ENCODE assay signal across 16 cellular contexts in genomic region chr10:29583674-29584073, GRCh38. TPM values are rescaled to one million over a fixed set of nuclear protein-coding genes. Genes with fewer than 3 reads are reported as not detected.
DNase-seq lines count a peak whose midpoint lies in the region; ATAC-seq and TF ChIP-seq lines count a peak whose summit lies in the region.
"Had no signal": no experiment of that assay in that cellular context is flagged by ENCODE, and none has a peak within 500 bp of the region (broad histone marks: within the 10 kb centered on the region; RNA-seq: fewer than 3 reads in every experiment).

No MANE protein-coding gene starts in this region.

- intact Hi-C loops in activated CD4-positive, alpha-beta T cell treated with anti-CD3 and anti-CD28 coated beads for 36 hours (cut with DNase I, micrococcal nuclease): no loop called here
- intact Hi-C loops in gastrocnemius medialis (cut with DNase I; ENCODE audit: low total_unique reads): no loop called here

- no peak overlapping the region for H3K27ac ChIP-seq in foreskin keratinocyte
- H3K27ac ChIP-seq in gastrocnemius medialis: peak overlapping the region; percentile 95 to 96 (median 96)

- H3K36me3 Mint-ChIP-seq in activated CD4-positive, alpha-beta T cell treated with anti-CD3 and anti-CD28 coated beads for 36 hours (ENCODE audit: low read depth): peaks cover 5% of the 10 kb centered on the region
- no peaks in the 10 kb centered on the region for H3K36me3 Mint-ChIP-seq in activated CD4-positive, alpha-beta T cell treated with anti-CD3 and anti-CD28 coated beads, Interleukin-2, amount 10 ng/mL, durations not matched to agents 7 days and 5 days (ENCODE audit: low read depth)
- H3K36me3 Mint-ChIP-seq in T-helper 17 cell (ENCODE audit: low read depth): peaks cover 3% of the 10 kb centered on the region

- POLR2A ChIA-PET in activated CD4-positive, alpha-beta T cell treated with anti-CD3 and anti-CD28 coated beads for 36 hours (lab: Charles Lee): no interaction called here
- POLR2A ChIA-PET in activated CD4-positive, alpha-beta T cell treated with anti-CD3 and anti-CD28 coated beads, Interleukin-2, amount 10 ng/mL, durations not matched to agents 7 days and 5 days (lab: Charles Lee): no interaction called here

- H3K36me3 ChIP-seq in gastrocnemius medialis: no peaks in the 10 kb centered on the region

- CTCF ChIA-PET in activated CD4-positive, alpha-beta T cell treated with anti-CD3 and anti-CD28 coated beads for 36 hours (lab: Charles Lee): no interaction called here
- CTCF ChIA-PET in activated CD4-positive, alpha-beta T cell treated with anti-CD3 and anti-CD28 coated beads, Interleukin-2, amount 10 ng/mL, durations not matched to agents 7 days and 5 days (lab: Charles Lee): interaction anchor here (0.6 kb wide), 1 partner anchor 406 kb away, joined by 3 read pairs; no protein-coding TSS in a partner anchor

- TF ChIP-seq CTCF in foreskin keratinocyte (conservative IDR thresholded peaks at IDR 0.05): no peak
- TF ChIP-seq CTCF in gastrocnemius medialis (IDR thresholded peaks at IDR 0.05 in 4 of 5, conservative IDR thresholded peaks at IDR 0.05 in 1 of 5): no peak
- TF ChIP-seq CTCF in GM13976 (IDR thresholded peaks at IDR 0.05; ENCODE audit: borderline replicate concordance, control extremely low read depth, extremely low read depth, insufficient read depth, missing control alignments): no peak

- peak overlapping the region in 1 of 4 donors; percentile 15 for H3K4me3 ChIP-seq in gastrocnemius medialis

- no peaks in the 10 kb centered on the region for H3K27me3 Mint-ChIP-seq in activated CD4-positive, alpha-beta T cell treated with anti-CD3 and anti-CD28 coated beads for 36 hours
- no peaks in the 10 kb centered on the region for H3K27me3 Mint-ChIP-seq in activated CD4-positive, alpha-beta T cell treated with anti-CD3 and anti-CD28 coated beads, Interleukin-2, amount 10 ng/mL, durations not matched to agents 7 days and 5 days
- no peaks in the 10 kb centered on the region for H3K27me3 Mint-ChIP-seq in T-helper 17 cell
- H3K27me3 Mint-ChIP-seq: CD4-positive, alpha-beta T cell had no signal

- ATAC-seq in activated CD4-positive, alpha-beta T cell treated with anti-CD3 and anti-CD28 coated beads for 36 hours: peak; percentile 49
- ATAC-seq in T-helper 17 cell (no peak), foreskin keratinocyte (peak; percentile 30), gastrocnemius medialis (no peak), GM21423 (IDR thresholded peaks at IDR 0.05; ENCODE audit: unreplicated experiment) (no peak)

- peaks cover 6% of the 10 kb centered on the region for H3K4me1 ChIP-seq in foreskin keratinocyte
- peaks cover 85 to 86% of the 10 kb centered on the region in 2 donors for H3K4me1 ChIP-seq in gastrocnemius medialis

- H3K4me1 Mint-ChIP-seq in activated CD4-positive, alpha-beta T cell treated with anti-CD3 and anti-CD28 coated beads for 36 hours: peaks cover 15% of the 10 kb centered on the region
- H3K4me1 Mint-ChIP-seq in activated CD4-positive, alpha-beta T cell treated with anti-CD3 and anti-CD28 coated beads, Interleukin-2, amount 10 ng/mL, durations not matched to agents 7 days and 5 days: peaks cover 5% of the 10 kb centered on the region
- peaks cover 14% of the 10 kb centered on the region for H3K4me1 Mint-ChIP-seq in T-helper 17 cell

- H3K9me3 Mint-ChIP-seq in activated CD4-positive, alpha-beta T cell treated with anti-CD3 and anti-CD28 coated beads for 36 hours (ENCODE audit: low read depth): no peaks in the 10 kb centered on the region
- peaks cover 3% of the 10 kb centered on the region for H3K9me3 Mint-ChIP-seq in activated CD4-positive, alpha-beta T cell treated with anti-CD3 and anti-CD28 coated beads, Interleukin-2, amount 10 ng/mL, durations not matched to agents 7 days and 5 days
- H3K9me3 Mint-ChIP-seq: CD4-positive, alpha-beta T cell had no signal

- no peak overlapping the region for H3K4me3 Mint-ChIP-seq in activated CD4-positive, alpha-beta T cell treated with anti-CD3 and anti-CD28 coated beads for 36 hours
- no peak overlapping the region for H3K4me3 Mint-ChIP-seq in activated CD4-positive, alpha-beta T cell treated with anti-CD3 and anti-CD28 coated beads, Interleukin-2, amount 10 ng/mL, durations not matched to agents 7 days and 5 days
- H3K4me3 Mint-ChIP-seq in T-helper 17 cell: peak overlapping the region; percentile 67
- H3K4me3 Mint-ChIP-seq: brain; CD4-positive, alpha-beta T cell; mesothelial cell of epicardium had no signal

- TF ChIP-seq POLR2A in gastrocnemius medialis (IDR thresholded peaks at IDR 0.05): no peak

- no peaks in the 10 kb centered on the region for H3K9me3 ChIP-seq in T-helper 17 cell (ENCODE audit: control insufficient read depth, low read length, poor library complexity, severe bottlenecking)
- H3K9me3 ChIP-seq in gastrocnemius medialis: no peaks in the 10 kb centered on the region

- no peak overlapping the region for H3K27ac Mint-ChIP-seq in activated CD4-positive, alpha-beta T cell treated with anti-CD3 and anti-CD28 coated beads for 36 hours
- no peak overlapping the region for H3K27ac Mint-ChIP-seq in activated CD4-positive, alpha-beta T cell treated with anti-CD3 and anti-CD28 coated beads, Interleukin-2, amount 10 ng/mL, durations not matched to agents 7 days and 5 days
- H3K27ac Mint-ChIP-seq in T-helper 17 cell: peak overlapping the region; percentile 54
- H3K27ac Mint-ChIP-seq: CD4-positive, alpha-beta T cell had no signal

- H3K27me3 ChIP-seq in foreskin keratinocyte (no peaks in the 10 kb centered on the region), gastrocnemius medialis (no peaks in the 10 kb centered on the region)

- in situ Hi-C loops in gastrocnemius medialis (cut with MboI; ENCODE audit: low sequenced_read_pairs in 4 of 4): no loop called here
- in situ Hi-C loops in GM13976 (cut with MboI; ENCODE audit: low sequenced_read_pairs, unreplicated experiment): no loop called here

- DNase-seq in activated CD4-positive, alpha-beta T cell treated with anti-CD3 and anti-CD28 coated beads for 36 hours: no peak
- no peak for DNase-seq in activated CD4-positive, alpha-beta T cell treated with anti-CD3 and anti-CD28 coated beads, Interleukin-2, amount 10 ng/mL, durations not matched to agents 7 days and 5 days
- no peak for DNase-seq in T-helper 17 cell
- DNase-seq in foreskin keratinocyte: no peak
- no peak for DNase-seq in gastrocnemius medialis
- no peak for DNase-seq in GM13976 (ENCODE audit: low spot score)
- DNase-seq in hypothalamus (lab: John Stamatoyannopoulos, UW): no peak
- DNase-seq: 8988T; activated CD8-positive, alpha-beta memory T cell treated with anti-CD3 and anti-CD28 coated beads for 24 hours; activated gamma-delta T cell treated with Interleukin-2 at 50 U/mL for 16 hours; CD4-positive, alpha-beta T cell; NCI-H345; occipital lobe had no signal

RNA-seq across cellular contexts. Expression of gene SVIL, which starts 51.1 kb away (rescaled TPM):
- 10 to 100 TPM; 12.5 to 17.0 TPM for total RNA-seq in activated CD4-positive, alpha-beta T cell treated with anti-CD3 and anti-CD28 coated beads for 36 hours
- total RNA-seq in activated CD4-positive, alpha-beta T cell treated with anti-CD3 and anti-CD28 coated beads, Interleukin-2, amount 10 ng/mL, durations not matched to agents 7 days and 5 days: 10 to 100 TPM; 22.6 to 26.8 TPM
- total RNA-seq in T-helper 17 cell (10 to 100 TPM; 39.5 to 46.4 TPM), foreskin keratinocyte (26.9 and 27.1 TPM in 2 replicates), gastrocnemius medialis (1,000 to 10,000 TPM; 1,040 to 1,354 (median 1,121) TPM)
- polyA plus RNA-seq in foreskin keratinocyte: 4.8 and 4.9 TPM in 2 replicates

Comparison
In these comparisons a context has a peak if more than half of its experiments do, and no peak if none do; other contexts are left out.
1. ATAC-seq: peak in activated CD4-positive, alpha-beta T cell treated with anti-CD3 and anti-CD28 coated beads for 36 hours (single experiment) and foreskin keratinocyte (single experiment); none in T-helper 17 cell (single experiment), gastrocnemius medialis (0 of 2) and GM21423 (single experiment).
2. RNA of gene SVIL, which starts 51.1 kb away (total RNA-seq): 1,040 to 1,354 TPM in gastrocnemius medialis; 39.5 to 46.4 TPM in T-helper 17 cell, 26.9 to 27.1 TPM in foreskin keratinocyte, 22.6 to 26.8 TPM in activated CD4-positive, alpha-beta T cell treated with anti-CD3 and anti-CD28 coated beads, Interleukin-2, amount 10 ng/mL, durations not matched to agents 7 days and 5 days and 12.5 to 17.0 TPM in activated CD4-positive, alpha-beta T cell treated with anti-CD3 and anti-CD28 coated beads for 36 hours; every median in the first group is over 10 times any median in the second.